ENCODE assay signal across 7 cellular contexts in genomic region chr17:82864721-82865240, GRCh38. TPM values are rescaled to one million over a fixed set of nuclear protein-coding genes. Genes with fewer than 3 reads are reported as not detected.
A peak's percentile ranks its signal among the peaks of the same experiment; 100 is the strongest.
DNase-seq lines count a peak whose midpoint lies in the region; ATAC-seq and TF ChIP-seq lines count a peak whose summit lies in the region.

No MANE protein-coding gene starts in this region.

- H3F3A ChIP-seq in PC-3 (ENCODE audit: low read length, unreplicated experiment): no peaks in the 10 kb centered on the region

- H3K79me2 ChIP-seq in KMS-11 (ENCODE audit: insufficient read depth, low read depth) (peaks cover 15% of the 10 kb centered on the region; the same call in 1 of the 2 replicates), osteoblast (ENCODE audit: insufficient read depth, low read length) (peaks cover 32% of the 10 kb centered on the region), PC-3 (ENCODE audit: low read length) (peaks cover 12% of the 10 kb centered on the region; the same call in 1 of the 2 replicates)

- H4K20me1 ChIP-seq in KMS-11 (ENCODE audit: insufficient read depth): no peaks in the 10 kb centered on the region
- H4K20me1 ChIP-seq in osteoblast (ENCODE audit: insufficient read depth, low read length): no peaks in the 10 kb centered on the region
- no peaks in the 10 kb centered on the region for H4K20me1 ChIP-seq in PC-3 (ENCODE audit: low read length)

- CTCF ChIA-PET in PC-3 (lab: Charles Lee): no interaction called here

- H3K36me3 Mint-ChIP-seq in activated T-helper 1 cell treated with anti-CD3 and anti-CD28 coated beads, Interleukin-12 subunit alpha, Interleukin-12 subunit beta, Interleukin-2, Interleukin-4 antibody, amounts not matched to agents 30 ng/mL and 10 ng/mL and 1 ng/mL, durations not matched to agents 14 hours and 24 hours and 36 hours (ENCODE audit: low read depth): peaks cover 15% of the 10 kb centered on the region

- ATAC-seq in PC-3: no peak

- H3K4me2 ChIP-seq in KMS-11 (peak overlapping the region; percentile 99), osteoblast (ENCODE audit: insufficient read depth, low read length) (no peak overlapping the region), PC-3 (ENCODE audit: low read length) (no peak overlapping the region)

- H3K9me3 Mint-ChIP-seq in activated T-helper 1 cell treated with anti-CD3 and anti-CD28 coated beads, Interleukin-12 subunit alpha, Interleukin-12 subunit beta, Interleukin-2, Interleukin-4 antibody, amounts not matched to agents 30 ng/mL and 10 ng/mL and 1 ng/mL, durations not matched to agents 14 hours and 24 hours and 36 hours: no peaks in the 10 kb centered on the region

- peak overlapping the region; percentile 80 for H3K4me3 Mint-ChIP-seq in activated T-helper 1 cell treated with anti-CD3 and anti-CD28 coated beads, Interleukin-12 subunit alpha, Interleukin-12 subunit beta, Interleukin-2, Interleukin-4 antibody, amounts not matched to agents 30 ng/mL and 10 ng/mL and 1 ng/mL, durations not matched to agents 14 hours and 24 hours and 36 hours

- intact Hi-C loops in activated T-helper 1 cell treated with anti-CD3 and anti-CD28 coated beads, Interleukin-12 subunit alpha, Interleukin-12 subunit beta, Interleukin-2, Interleukin-4 antibody, amounts not matched to agents 30 ng/mL and 10 ng/mL and 1 ng/mL, durations not matched to agents 14 hours and 24 hours and 36 hours (cut with micrococcal nuclease): loop anchor here (1.0 to 10.0 kb wide), 6 partner anchors 13 to 219 kb away; partner anchors contain the start of gene TBCD
- intact Hi-C loops in PC-3 (cut with micrococcal nuclease): no loop called here

- H3K27ac ChIP-seq in KMS-11 (peak overlapping the region; percentile 97), osteoblast (ENCODE audit: low read depth, low read length) (peak overlapping the region; percentile 17), PC-3 (ENCODE audit: low read length) (no peak overlapping the region)

- H3K4me1 ChIP-seq in KMS-11 (ENCODE audit: low read depth, poor library complexity, severe bottlenecking) (peaks cover 71% of the 10 kb centered on the region), osteoblast (ENCODE audit: insufficient read depth, low read length) (peaks cover 29% of the 10 kb centered on the region), PC-3 (ENCODE audit: insufficient read depth, low read length) (peaks cover 12% of the 10 kb centered on the region)

- H3K4me3 ChIP-seq in GM12865 (ENCODE audit: low read depth, low read length): peak overlapping the region; percentile 64
- no peak overlapping the region for H3K4me3 ChIP-seq in KMS-11 (IDR thresholded peaks at IDR 0.05; ENCODE audit: insufficient read depth, low read depth, low read length)
- H3K4me3 ChIP-seq in osteoblast (ENCODE audit: insufficient read depth, low read length): no peak overlapping the region
- no peak overlapping the region for H3K4me3 ChIP-seq in PC-3 (ENCODE audit: low read length)

- 0 out of 2 replicates have a peak overlapping the region, but pooled peaks have one; percentile 2 for H2AFZ ChIP-seq in KMS-11 (ENCODE audit: low read depth)
- no peak overlapping the region for H2AFZ ChIP-seq in osteoblast (ENCODE audit: low read length)
- no peak overlapping the region for H2AFZ ChIP-seq in PC-3 (ENCODE audit: low read length)

- H3K27me3 ChIP-seq in KMS-11 (ENCODE audit: insufficient read depth, low read depth) (no peaks in the 10 kb centered on the region), osteoblast (ENCODE audit: insufficient read depth, low read length) (no peaks in the 10 kb centered on the region), PC-3 (ENCODE audit: low read length) (no peaks in the 10 kb centered on the region)

- H3K9ac ChIP-seq in KMS-11 (peak overlapping the region; percentile 72), PC-3 (ENCODE audit: low read length) (no peak overlapping the region)

- POLR2A ChIA-PET in PC-3 (lab: Charles Lee; ENCODE audit: unreplicated experiment): no interaction called here

- H3K27ac Mint-ChIP-seq in activated T-helper 1 cell treated with anti-CD3 and anti-CD28 coated beads, Interleukin-12 subunit alpha, Interleukin-12 subunit beta, Interleukin-2, Interleukin-4 antibody, amounts not matched to agents 30 ng/mL and 10 ng/mL and 1 ng/mL, durations not matched to agents 14 hours and 24 hours and 36 hours: peak overlapping the region; percentile 80

- TF ChIP-seq CTCF in GM12865 (IDR thresholded peaks at IDR 0.05; ENCODE audit: insufficient read depth, low read depth, low read length, missing control alignments) (no peak), KMS-11 (conservative IDR thresholded peaks at IDR 0.05; ENCODE audit: low read depth, low read length) (no peak), osteoblast (IDR thresholded peaks at IDR 0.05; ENCODE audit: extremely low read depth, low read depth, low read length) (no peak), PC-3 (conservative IDR thresholded peaks at IDR 0.05; ENCODE audit: low read depth, low read length) (no peak)

- no peaks in the 10 kb centered on the region for H3K9me2 ChIP-seq in PC-3 (replicated peaks; ENCODE audit: low read length)

- no peaks in the 10 kb centered on the region for H3K27me3 Mint-ChIP-seq in activated T-helper 1 cell treated with anti-CD3 and anti-CD28 coated beads, Interleukin-12 subunit alpha, Interleukin-12 subunit beta, Interleukin-2, Interleukin-4 antibody, amounts not matched to agents 30 ng/mL and 10 ng/mL and 1 ng/mL, durations not matched to agents 14 hours and 24 hours and 36 hours (ENCODE audit: insufficient read depth)

- H3K4me1 Mint-ChIP-seq in activated T-helper 1 cell treated with anti-CD3 and anti-CD28 coated beads, Interleukin-12 subunit alpha, Interleukin-12 subunit beta, Interleukin-2, Interleukin-4 antibody, amounts not matched to agents 30 ng/mL and 10 ng/mL and 1 ng/mL, durations not matched to agents 14 hours and 24 hours and 36 hours (ENCODE audit: low read depth): peaks cover 69% of the 10 kb centered on the region

- H3K36me3 ChIP-seq in KMS-11 (ENCODE audit: insufficient read depth) (no peaks in the 10 kb centered on the region; the same call in 1 of the 2 replicates), osteoblast (ENCODE audit: insufficient read depth, low read length) (no peaks in the 10 kb centered on the region), PC-3 (ENCODE audit: low read depth, low read length) (no peaks in the 10 kb centered on the region)

- DNase-seq in GM12865 (ENCODE audit: low read depth) (peak; percentile 67), osteoblast (ENCODE audit: insufficient read length, low spot score, missing footprints) (peak; percentile 23), T1000 (lab: John Stamatoyannopoulos, UW) (no peak), PC-3 (no peak), activated gamma-delta T cell (lab: John Stamatoyannopoulos, UW) (no peak)
- no peak for DNase-seq in activated T-helper 1 cell treated with anti-CD3 and anti-CD28 coated beads, Interleukin-12 subunit alpha, Interleukin-12 subunit beta, Interleukin-2, Interleukin-4 antibody, amounts not matched to agents 30 ng/mL and 10 ng/mL and 1 ng/mL, durations not matched to agents 14 hours and 24 hours and 36 hours (ENCODE audit: low spot score)

- H3K9me3 ChIP-seq in osteoblast (ENCODE audit: low read depth, low read length) (no peaks in the 10 kb centered on the region), PC-3 (ENCODE audit: low read length) (no peaks in the 10 kb centered on the region)

- no TSS peak for BruUV-seq in PC-3 (replicated peaks; lab: Mats Ljungman, UMichigan)

RNA-seq across cellular contexts. Expression of gene ZNF750, which starts 25.0 kb away (rescaled TPM):
- not detected in 2 replicates for total RNA-seq in activated T-helper 1 cell treated with anti-CD3 and anti-CD28 coated beads, Interleukin-12 subunit alpha, Interleukin-12 subunit beta, Interleukin-2, Interleukin-4 antibody, amounts not matched to agents 30 ng/mL and 10 ng/mL and 1 ng/mL, durations not matched to agents 14 hours and 24 hours and 36 hours
- total RNA-seq in osteoblast (not detected in 2 replicates), PC-3 (2014; rRNA removed) (not detected in 2 replicates)

Comparison
In these comparisons a context has a peak if more than half of its experiments do, and no peak if none do; other contexts are left out.
1. DNase-seq: peak in GM12865 (single experiment) and osteoblast (single experiment); none in activated T-helper 1 cell treated with anti-CD3 and anti-CD28 coated beads, Interleukin-12 subunit alpha, Interleukin-12 subunit beta, Interleukin-2, Interleukin-4 antibody, amounts not matched to agents 30 ng/mL and 10 ng/mL and 1 ng/mL, durations not matched to agents 14 hours and 24 hours and 36 hours (single experiment), T1000 (single experiment), PC-3 (single experiment) and activated gamma-delta T cell (single experiment).